In the genomic region with DNA sequence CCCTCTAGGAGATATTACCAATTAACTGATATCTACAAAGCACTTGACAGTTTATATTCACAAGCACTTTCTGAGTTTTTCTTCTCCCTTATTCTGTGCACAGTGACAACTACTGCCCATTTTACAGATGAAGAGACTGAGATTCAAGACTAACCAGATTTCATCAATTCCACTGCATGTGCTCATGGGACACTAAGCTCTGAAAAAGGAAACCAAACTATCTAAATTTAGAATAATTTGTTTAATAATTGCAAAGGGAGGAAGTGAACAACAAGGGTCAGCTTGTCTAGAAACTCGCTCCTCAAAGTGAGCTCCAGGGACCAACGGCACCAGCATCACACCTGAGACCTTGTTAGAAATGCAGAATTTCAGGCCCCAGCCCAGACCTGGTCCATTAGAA, we compare ENCODE assay signal across 18 cellular contexts. TPM values are rescaled to one million over a fixed set of nuclear protein-coding genes. Genes with fewer than 3 reads are reported as not detected.
DNase-seq lines count a peak whose midpoint lies in the region; ATAC-seq, FAIRE-seq and TF ChIP-seq lines count a peak whose summit lies in the region.
"Had no signal": no experiment of that assay in that cellular context is flagged by ENCODE, and none has a peak within 500 bp of the region (broad histone marks: within the 10 kb centered on the region; RNA-seq: fewer than 3 reads in every experiment).

No MANE protein-coding gene starts in this region.

- peak; percentile 33 for DNase-seq in GM06990 (ENCODE audit: extremely low read depth, insufficient read length)
- no peak for DNase-seq in activated naive CD4-positive, alpha-beta T cell treated with anti-CD3 and anti-CD28 coated beads, Interleukin-2, amount 50 U/mL, for 16 hours
- DNase-seq in small intestine, result no peak
- DNase-seq in stimulated activated CD4-positive, alpha-beta T cell treated with anti-CD3 and anti-CD28 coated beads, Interleukin-15, amount 100 ng/mL, for 24 hours, result no peak
- no peak for DNase-seq in DMS79 (lab: John Stamatoyannopoulos, UW)
- DNase-seq: 8988T; activated T-cell treated with anti-CD3 and anti-CD28 coated beads, Interleukin-2, amount 50 U/mL, for 1 hour; CD8-positive, alpha-beta memory T cell; head of caudate nucleus; KBM-7; kidney glomerular epithelial cell; NCI-H146; NCI-H524 treated with DMSO at 0.1 percent for 48 hours; T-cell; thyroid gland had no signal

- H3K27me3 ChIP-seq in GM06990 (replicated peaks; ENCODE audit: control insufficient read depth, insufficient read depth, low read length) (no peaks in the 10 kb centered on the region), small intestine (ENCODE audit: control insufficient read depth in 2 of 2, insufficient read depth in 2 of 2, low read length in 2 of 2) (no peaks in the 10 kb centered on the region)
- H3K27me3 ChIP-seq: thyroid gland had no signal

- no peaks in the 10 kb centered on the region for H3K9me3 ChIP-seq in small intestine (ENCODE audit: control insufficient read depth, low read depth)
- H3K9me3 ChIP-seq: thyroid gland had no signal

- H3K4me1 ChIP-seq in small intestine (ENCODE audit: control insufficient read depth in 2 of 2, insufficient read depth in 1 of 2, low read depth in 1 of 2, low read length in 1 of 2), result peaks cover 0 to 2% of the 10 kb centered on the region in 2 donors
- H3K4me1 ChIP-seq: thyroid gland had no signal

- TF ChIP-seq CTCF in GM06990 (IDR thresholded peaks at IDR 0.05; ENCODE audit: insufficient read depth, low read length, poor library complexity, severe bottlenecking), result no peak

- no peak for FAIRE-seq in small intestine (lab: Jason Lieb, UNC)

- no peak overlapping the region for H3K27ac ChIP-seq in small intestine (ENCODE audit: low read depth in 1 of 2, low read length in 1 of 2)
- H3K27ac ChIP-seq: thyroid gland had no signal

- ATAC-seq in GM19025 (IDR thresholded peaks at IDR 0.05; ENCODE audit: low read depth, unreplicated experiment) (peak; percentile 94), GM21529 (IDR thresholded peaks at IDR 0.05; ENCODE audit: unreplicated experiment) (peak; percentile 95), HG03135 (IDR thresholded peaks at IDR 0.05; ENCODE audit: unreplicated experiment) (peak; percentile 79)
- ATAC-seq: T-cell had no signal

- 84 to 95% (median 87%) methylated on average over 2 of the region's 2 CpGs for WGBS in small intestine, 3 donors

- H3K36me3 ChIP-seq in GM06990 (ENCODE audit: control insufficient read depth, insufficient read depth, low read length) (no peaks in the 10 kb centered on the region), small intestine (ENCODE audit: control insufficient read depth in 2 of 2, insufficient read depth in 2 of 2, low read length in 2 of 2) (no peaks in the 10 kb centered on the region)
- H3K36me3 ChIP-seq: thyroid gland had no signal

- H3K4me3 ChIP-seq in GM06990 (replicated peaks; ENCODE audit: low read depth, low read length) (no peak overlapping the region), small intestine (ENCODE audit: low read depth in 1 of 2, low read length in 2 of 2) (no peak overlapping the region)
- H3K4me3 ChIP-seq: thyroid gland had no signal

RNA-seq across cellular contexts. Expression of a gene that starts 50.8 kb away (rescaled TPM):
- 10 to 100 TPM; 10.7 to 21.1 (median 16.9) TPM for polyA plus RNA-seq in small intestine
